Comparison of ENCODE assay signal across 10 cellular contexts in genomic region chr12:132327351-132328171, GRCh38. TPM values are rescaled to one million over a fixed set of nuclear protein-coding genes. Genes with fewer than 3 reads are reported as not detected.
DNase-seq lines count a peak whose midpoint lies in the region; ATAC-seq and TF ChIP-seq lines count a peak whose summit lies in the region.
"Had no signal": no experiment of that assay in that cellular context is flagged by ENCODE, and none has a peak within 500 bp of the region (broad histone marks: within the 10 kb centered on the region; RNA-seq: fewer than 3 reads in every experiment).

No MANE protein-coding gene starts in this region.

- H3K27me3 ChIP-seq in foreskin keratinocyte: peaks cover 23% of the 10 kb centered on the region

- no peaks in the 10 kb centered on the region for H3K36me3 Mint-ChIP-seq in natural killer cell

- H3K4me3 ChIP-seq in skeletal muscle cell (ENCODE audit: low read depth, low read length): peak overlapping the region; percentile 13

- H3K27ac ChIP-seq in foreskin keratinocyte: no peak overlapping the region
- H3K27ac ChIP-seq: tibial artery had no signal

- CTCF ChIA-PET in HEK293T (lab: Yijun Ruan, JAX): no interaction called here

- no peak overlapping the region for H3K27ac Mint-ChIP-seq in natural killer cell

- peaks cover 0 to 2% of the 10 kb centered on the region in 2 donors for H3K9me3 Mint-ChIP-seq in natural killer cell

- peaks cover 13 to 23% of the 10 kb centered on the region in 2 donors for H3K27me3 Mint-ChIP-seq in natural killer cell (ENCODE audit: low read depth in 2 of 2)

- POLR2A ChIA-PET in HEK293T (lab: Yijun Ruan, JAX): no interaction called here

- H3K4me1 Mint-ChIP-seq in natural killer cell: no peaks in the 10 kb centered on the region

- TF ChIP-seq CTCF in foreskin keratinocyte (conservative IDR thresholded peaks at IDR 0.05): no peak
- TF ChIP-seq CTCF in natural killer cell (IDR thresholded peaks at IDR 0.05): no peak

- ATAC-seq in activated CD4-positive, CD25-positive, alpha-beta regulatory T cell treated with anti-CD3 and anti-CD28 coated beads, Interleukin-2, amount 50 U/mL, for 24 hours: peak; percentile 48 to 59
- ATAC-seq in foreskin keratinocyte: no peak
- no peak for ATAC-seq in natural killer cell

- H3K4me1 ChIP-seq in foreskin keratinocyte: no peaks in the 10 kb centered on the region

- no peak for DNase-seq in activated CD4-positive, CD25-positive, alpha-beta regulatory T cell treated with anti-CD3 and anti-CD28 coated beads, Interleukin-2, amount 50 U/mL, for 72 hours
- DNase-seq in activated T-cell treated with anti-CD3 and anti-CD28 coated beads for 24 hours (ENCODE audit: low read depth) (peak; percentile 61), foreskin keratinocyte (peak; percentile 27 to 56), skeletal muscle cell (ENCODE audit: low read depth) (peak; percentile 53), natural killer cell (no peak), NCI-H446 (lab: John Stamatoyannopoulos, UW) (no peak), HEK293T (ENCODE audit: extremely low spot score) (no peak)

- intact Hi-C loops in natural killer cell (cut with micrococcal nuclease): no loop called here

- H3K4me3 Mint-ChIP-seq in natural killer cell: no peak overlapping the region

TF ChIP-seq in HEK293T, 16 proteins besides CTCF, POLR2A, EP300 and RAD21:
- TF ChIP-seq NFRKB (IDR thresholded peaks at IDR 0.05) (no peak), SUZ12 (IDR thresholded peaks at IDR 0.05) (no peak), CTBP1 (IDR thresholded peaks at IDR 0.05; ENCODE audit: borderline replicate concordance) (no peak), FOXK2 (IDR thresholded peaks at IDR 0.05) (no peak), HDGF (IDR thresholded peaks at IDR 0.05; ENCODE audit: borderline replicate concordance) (no peak), ZNF384 (IDR thresholded peaks at IDR 0.05) (no peak), L3MBTL2 (conservative IDR thresholded peaks at IDR 0.05) (no peak), LEF1 (IDR thresholded peaks at IDR 0.05; ENCODE audit: borderline replicate concordance) (no peak)
TF ChIP-seq in HEK293T: peak in this region for 0.

RNA-seq across cellular contexts. Expression of gene GALNT9, which starts 1.8 kb away (rescaled TPM):
- not detected in 2 replicates for total RNA-seq in foreskin keratinocyte
- polyA plus RNA-seq in foreskin keratinocyte: not detected in 2 replicates
- total RNA-seq in natural killer cell: not detected
- total RNA-seq: T-helper 2 cell treated with Interferon-gamma antibody and Interleukin-4, amounts not matched to agents 100 ng/mL and 5 ng/mL, for 36 hours had no signal

Comparison
In these comparisons a context has a peak if more than half of its experiments do, and no peak if none do; other contexts are left out.
1. ATAC-seq: peak in activated CD4-positive, CD25-positive, alpha-beta regulatory T cell treated with anti-CD3 and anti-CD28 coated beads, Interleukin-2, amount 50 U/mL, for 24 hours (2 of 2); none in foreskin keratinocyte (single experiment) and natural killer cell (0 of 3).
2. DNase-seq: peak in activated T-cell treated with anti-CD3 and anti-CD28 coated beads for 24 hours (single experiment), foreskin keratinocyte (2 of 2) and skeletal muscle cell (single experiment); none in activated CD4-positive, CD25-positive, alpha-beta regulatory T cell treated with anti-CD3 and anti-CD28 coated beads, Interleukin-2, amount 50 U/mL, for 72 hours (single experiment), natural killer cell (single experiment), NCI-H446 (0 of 2) and HEK293T (single experiment).